ENCODE assay signal across 18 cellular contexts in the genomic region with DNA sequence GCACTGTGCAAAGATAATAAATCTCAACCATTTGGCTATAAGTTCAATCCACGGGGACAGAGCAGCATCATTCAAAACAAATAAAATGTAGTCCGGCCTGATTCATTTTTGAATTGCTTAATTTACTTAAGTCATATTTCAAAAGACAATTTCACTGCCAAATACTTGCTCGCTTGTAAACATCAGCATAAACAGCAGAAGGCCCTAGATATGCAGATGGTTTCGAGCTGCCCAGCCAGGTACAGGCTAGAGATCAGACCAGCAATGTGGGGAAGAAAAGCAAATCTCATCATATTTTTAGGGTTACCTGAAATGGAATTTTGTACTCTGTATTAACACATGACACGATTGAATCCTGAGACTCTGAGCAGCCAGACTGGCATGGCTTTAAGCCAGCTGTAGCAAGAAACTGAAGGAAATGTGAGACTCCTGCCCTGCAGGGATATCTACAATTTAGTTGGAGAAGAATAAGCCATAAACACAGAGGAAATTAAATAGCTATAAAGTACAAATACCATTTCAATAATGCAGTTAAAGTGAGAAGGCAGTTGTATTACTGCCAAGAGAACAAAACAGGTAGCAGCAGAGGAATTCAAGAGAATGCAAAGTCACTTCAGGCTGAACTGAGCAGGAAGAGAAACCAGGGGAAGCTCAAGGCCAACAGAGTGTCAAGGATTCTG.
DNase-seq lines count a peak whose midpoint lies in the region; ATAC-seq and TF ChIP-seq lines count a peak whose summit lies in the region.
"Had no signal": no experiment of that assay in that cellular context is flagged by ENCODE, and none has a peak within 500 bp of the region (broad histone marks: within the 10 kb centered on the region; RNA-seq: fewer than 3 reads in every experiment).

No MANE protein-coding gene starts in this region.

- DNase-seq in LNCaP clone FGC (ENCODE audit: low read depth) (peak; percentile 72), RPMI7951 (ENCODE audit: low read depth) (peak; percentile 10), dermis blood vessel endothelial cell (peak; percentile 16), renal cortical epithelial cell (ENCODE audit: low read depth) (peak; percentile 68), lower lobe of right lung (no peak), C1 segment of cervical spinal cord (lab: John Stamatoyannopoulos, UW) (no peak)
- DNase-seq: activated naive CD4-positive, alpha-beta T cell treated with anti-CD3 and anti-CD28 coated beads, Interleukin-2, amount 10 ng/mL, durations not matched to agents 7 days and 5 days; brain microvascular endothelial cell; DMS53; effector memory CD8-positive, alpha-beta T cell; foreskin melanocyte; HFFc6; NCI-H1417 treated with DMSO at 0.1 percent for 48 hours; NCI-H524; stimulated activated CD4-positive, alpha-beta T cell treated with anti-CD3 and anti-CD28 coated beads, Interleukin-2, amount 100 ng/mL, for 24 hours had no signal

- TF ChIP-seq CTCF in LNCaP clone FGC (IDR thresholded peaks at IDR 0.05; ENCODE audit: control insufficient read depth, extremely low read depth, insufficient read depth) (no peak), lower lobe of right lung (IDR thresholded peaks at IDR 0.05) (no peak)

- peaks cover 10% of the 10 kb centered on the region for H3K4me1 ChIP-seq in lower lobe of right lung
- H3K4me1 ChIP-seq: suprapubic skin had no signal

- intact Hi-C loops in lower lobe of right lung (cut with DNase I) = no loop called here

- H3K9me3 ChIP-seq in lower lobe of right lung = no peaks in the 10 kb centered on the region
- H3K9me3 ChIP-seq: suprapubic skin had no signal

- no peak overlapping the region for H3K4me3 ChIP-seq in LNCaP clone FGC (ENCODE audit: low read depth, low read length)
- H3K4me3 ChIP-seq in lower lobe of right lung = no peak overlapping the region
- H3K4me3 ChIP-seq: suprapubic skin had no signal

- no peak overlapping the region for H3K27ac ChIP-seq in lower lobe of right lung
- H3K27ac ChIP-seq: brain microvascular endothelial cell, suprapubic skin had no signal

- no peaks in the 10 kb centered on the region for H3K27me3 ChIP-seq in lower lobe of right lung (ENCODE audit: low read depth)
- H3K27me3 ChIP-seq: brain microvascular endothelial cell, suprapubic skin had no signal

- no peak for ATAC-seq in lower lobe of right lung
- no peak for ATAC-seq in HG02759 (IDR thresholded peaks at IDR 0.05; ENCODE audit: unreplicated experiment)
- ATAC-seq: effector memory CD8-positive, alpha-beta T cell; natural killer cell treated with Interleukin-12 subunit alpha and Interleukin-12 subunit beta and Interleukin-15 and Interleukin-18, amount 100 ng/mL, for 72 hours had no signal

- no peaks in the 10 kb centered on the region for H3K36me3 ChIP-seq in lower lobe of right lung
- H3K36me3 ChIP-seq: brain microvascular endothelial cell, suprapubic skin had no signal

Comparison
In these comparisons a context has a peak if more than half of its experiments do, and no peak if none do; other contexts are left out.
1. DNase-seq: peak in LNCaP clone FGC (single experiment), RPMI7951 (single experiment), dermis blood vessel endothelial cell (single experiment) and renal cortical epithelial cell (single experiment); none in lower lobe of right lung (single experiment) and C1 segment of cervical spinal cord (0 of 14).